1 cellular context compared by ENCODE assay signal in the genomic region with DNA sequence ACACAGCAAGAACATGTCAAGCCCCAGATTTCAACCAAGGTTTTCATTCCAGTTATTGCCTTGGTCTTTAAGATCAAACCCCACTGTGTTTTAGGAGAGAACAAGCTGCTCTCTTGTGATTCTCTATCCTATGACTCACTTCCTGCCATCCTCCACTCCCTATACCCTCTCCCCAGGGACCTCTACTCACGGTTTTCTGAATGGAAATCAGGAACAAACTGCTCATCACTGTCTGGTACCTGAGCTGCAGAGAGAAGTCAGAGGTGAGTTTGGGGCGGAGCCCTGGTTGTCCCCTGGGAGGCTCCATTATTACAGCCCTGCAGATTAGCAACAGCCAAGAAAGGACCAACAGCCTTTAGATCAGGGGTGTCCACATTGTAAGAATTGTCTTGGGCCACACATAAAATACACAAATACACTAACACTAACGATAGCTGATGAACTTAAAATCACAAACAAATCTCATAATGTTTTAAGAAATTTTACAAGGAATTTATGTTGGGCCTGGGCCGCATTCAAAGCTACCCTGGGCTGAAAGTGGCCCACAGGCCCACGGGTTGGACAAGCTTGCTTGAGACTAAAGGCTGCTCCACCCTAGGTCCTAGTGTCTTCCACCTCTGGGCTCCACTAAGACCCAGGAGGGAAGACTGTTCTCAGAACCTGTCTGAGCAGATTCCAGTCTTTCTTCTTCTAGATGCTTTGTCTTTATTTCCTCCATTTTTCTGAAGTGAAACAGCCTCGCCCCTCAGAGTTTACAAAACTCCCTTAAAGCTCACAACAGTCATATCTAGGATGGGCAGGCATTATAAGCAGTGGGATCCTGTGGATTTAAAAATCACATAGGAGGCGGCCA.
A peak's percentile ranks its signal among the peaks of the same experiment; 100 is the strongest.
TF ChIP-seq lines count a peak whose summit lies in the region.

No MANE protein-coding gene starts in this region.

TF ChIP-seq in HEK293, 187 proteins besides CTCF, POLR2A, EP300 and RAD21 (continued from another document):
- 0 out of 2 replicates have a peak, but pooled peaks have one; percentile 41 for TF ChIP-seq KLF1 (tag by site-specific recombination; IDR thresholded peaks at IDR 0.05)
